21 cellular contexts compared by ENCODE assay signal in the genomic region with DNA sequence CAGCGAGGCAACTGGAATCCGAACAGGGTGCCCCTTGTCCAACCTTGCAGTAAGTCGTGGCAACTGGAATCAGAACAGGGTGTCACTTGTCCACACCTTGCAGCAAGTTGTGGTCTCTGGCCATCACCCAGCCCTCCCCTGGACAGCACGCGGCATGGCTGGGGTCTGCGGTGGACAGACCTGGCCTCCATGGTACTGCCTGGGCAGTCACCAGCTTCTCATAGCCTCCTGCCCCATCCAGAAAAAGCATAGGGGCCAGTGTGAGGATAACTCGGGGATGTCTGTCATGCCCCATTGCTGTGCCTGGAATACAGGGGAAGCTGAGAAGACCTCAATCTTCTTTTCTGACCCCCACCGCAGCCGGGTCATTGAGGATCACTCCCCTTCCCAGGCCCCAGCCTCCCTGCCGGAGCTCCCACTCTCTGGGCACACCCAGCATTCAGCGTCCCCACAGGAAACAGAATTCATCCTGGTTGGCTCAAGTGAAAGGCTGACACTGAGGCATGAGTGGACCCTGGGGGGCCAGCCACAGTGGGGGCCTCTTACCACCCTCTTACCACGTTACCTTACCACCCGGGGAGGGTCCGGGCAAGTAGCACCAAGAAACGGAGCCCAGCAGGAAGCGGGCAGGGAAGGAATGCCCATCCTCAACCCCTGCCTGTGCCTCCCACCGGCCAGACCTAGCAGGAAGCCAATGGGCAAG.
"Had no signal": no experiment of that assay in that cellular context is flagged by ENCODE, and none has a peak within 500 bp of the region (broad histone marks: within the 10 kb centered on the region; RNA-seq: fewer than 3 reads in every experiment).

No MANE protein-coding gene starts in this region.

- H3K27me3 ChIP-seq: adrenal gland, MG63 had no signal

- H3K36me3 ChIP-seq: adrenal gland, MG63, SJSA1 had no signal

- H3K4me3 ChIP-seq: adrenal gland, MG63, SJSA1 had no signal

- H3K27ac ChIP-seq: adrenal gland, SJSA1 had no signal

- DNase-seq: activated CD4-positive, alpha-beta T cell treated with anti-CD3 and anti-CD28 coated beads for 4 hours; activated CD8-positive, alpha-beta T cell treated with anti-CD3 and anti-CD28 coated beads for 36 hours; activated naive CD4-positive, alpha-beta T cell treated with anti-CD3 and anti-CD28 coated beads, Interleukin-2, amount 50 U/mL, for 16 hours; activated naive CD8-positive, alpha-beta T cell treated with anti-CD3 and anti-CD28 coated beads, Interleukin-2, amount 10 ng/mL, durations not matched to agents 7 days and 5 days; activated T-cell treated with anti-CD3 and anti-CD28 coated beads for 4 hours; activated T-cell treated with anti-CD3 and anti-CD28 coated beads, Interleukin-2, amount 50 U/mL, for 48 hours; anterior cingulate cortex; caudate nucleus; MG63; MV-4-11; NCI-H1092 treated with DMSO at 0.1 percent for 48 hours; NCI-H1417 treated with DMSO at 0.1 percent for 48 hours; NCI-H1694; NCI-H2029 treated with DMSO at 0.1 percent for 48 hours; NCI-H510A treated with DMSO at 0.1 percent for 48 hours; PC-3; SHP77; SW 1271 had no signal

- H3K9me3 ChIP-seq: adrenal gland, MG63, SJSA1 had no signal

- FAIRE-seq: RCC 7860 had no signal

- H3K4me1 ChIP-seq: adrenal gland, SJSA1 had no signal
